20 cellular contexts compared by ENCODE assay signal in genomic region chr2:3532941-3533340, GRCh38.
"Had no signal": no experiment of that assay in that cellular context is flagged by ENCODE, and none has a peak within 500 bp of the region (broad histone marks: within the 10 kb centered on the region; RNA-seq: fewer than 3 reads in every experiment).

No MANE protein-coding gene starts in this region.

- H3K27me3 ChIP-seq: adrenal gland, cardiac muscle cell, neural progenitor cell, spleen, thyroid gland, uterus had no signal

- DNase-seq: activated CD4-positive, alpha-beta T cell treated with anti-CD3 and anti-CD28 coated beads, Interleukin-2, amount 10 ng/mL, durations not matched to agents 7 days and 5 days; activated CD8-positive, alpha-beta memory T cell treated with anti-CD3 and anti-CD28 coated beads, Interleukin-2, amount 50 U/mL, for 4 hours; activated CD8-positive, alpha-beta T cell treated with anti-CD3 and anti-CD28 coated beads, Interleukin-2, amount 10 ng/mL, durations not matched to agents 7 days and 5 days; activated effector memory CD4-positive, alpha-beta T cell treated with Interleukin-2 at 50 U/mL for 16 hours; activated T-cell treated with anti-CD3 and anti-CD28 coated beads, Interleukin-2, amount 50 U/mL, for 48 hours; adrenal gland; effector memory CD8-positive, alpha-beta T cell; hypothalamus; islet precursor cell; mammary epithelial cell; naive B cell; spleen; stimulated activated CD4-positive, alpha-beta T cell treated with anti-CD3 and anti-CD28 coated beads, Interleukin-4, amount 100 ng/mL, for 4 hours; thyroid gland; uterus had no signal

- H3K4me3 ChIP-seq: adrenal gland, cardiac muscle cell, neural progenitor cell, spleen, thyroid gland, uterus had no signal

- ATAC-seq: activated CD4-positive, CD25-positive, alpha-beta regulatory T cell treated with anti-CD3 and anti-CD28 coated beads, Interleukin-2, amount 50 U/mL, for 24 hours; activated CD8-positive, alpha-beta T cell treated with anti-CD3 and anti-CD28 coated beads, Interleukin-2, amount 10 ng/mL, durations not matched to agents 7 days and 5 days; effector memory CD8-positive, alpha-beta T cell; left colon; stimulated activated memory B cell treated with anti-CD40 and anti-IgM and Interleukin-4, amounts not matched to agents 10 μg/mL and 1 μg/mL and 100 μg/mL, for 72 hours had no signal

- H3K27ac ChIP-seq: adrenal gland, cardiac muscle cell, neural progenitor cell, spleen, thyroid gland, uterus had no signal

- H3K4me1 ChIP-seq: neural progenitor cell had no signal

- H3K9me3 ChIP-seq: adrenal gland, spleen, thyroid gland, uterus had no signal

- H3K36me3 ChIP-seq: adrenal gland, cardiac muscle cell, neural progenitor cell, thyroid gland, uterus had no signal
